Comparison of ENCODE assay signal across 8 cellular contexts in genomic region chr9:114386361-114386885, GRCh38. TPM values are rescaled to one million over a fixed set of nuclear protein-coding genes. Genes with fewer than 3 reads are reported as not detected.
DNase-seq lines count a peak whose midpoint lies in the region; ATAC-seq and TF ChIP-seq lines count a peak whose summit lies in the region.

No MANE protein-coding gene starts in this region.

- H3K36me3 ChIP-seq in HUES6 (ENCODE audit: control insufficient read depth, insufficient read depth, low read length) (no peaks in the 10 kb centered on the region), kidney epithelial cell (ENCODE audit: control insufficient read depth, insufficient read depth, low read length) (no peaks in the 10 kb centered on the region), stomach (peaks cover 0 to 7% (median 2%) of the 10 kb centered on the region in 4 donors)

- no peak for TF ChIP-seq EP300 in stomach (IDR thresholded peaks at IDR 0.05)

- H3K9me3 Mint-ChIP-seq in activated naive CD8-positive, alpha-beta T cell treated with anti-CD3 and anti-CD28 coated beads for 36 hours: no peaks in the 10 kb centered on the region

- intact Hi-C loops in stomach (cut with DNase I; ENCODE audit: low total_unique reads): no loop called here

- H3K27ac ChIP-seq in HUES6 (ENCODE audit: low read depth, low read length): no peak overlapping the region
- peak overlapping the region; percentile 49 to 93 (median 88) for H3K27ac ChIP-seq in stomach

- H3K4me1 ChIP-seq in HUES6 (ENCODE audit: control insufficient read depth, insufficient read depth, low read length): peaks cover 69% of the 10 kb centered on the region
- peaks cover 64 to 97% (median 90%) of the 10 kb centered on the region in 4 donors for H3K4me1 ChIP-seq in stomach

- ATAC-seq in GM21529 (IDR thresholded peaks at IDR 0.05; ENCODE audit: unreplicated experiment): no peak

- H3K27ac Mint-ChIP-seq in activated naive CD8-positive, alpha-beta T cell treated with anti-CD3 and anti-CD28 coated beads for 36 hours: peak overlapping the region; percentile 99

- H3K9ac ChIP-seq in HUES6 (ENCODE audit: low read length): no peak overlapping the region

- TF ChIP-seq CTCF in kidney epithelial cell (IDR thresholded peaks at IDR 0.05; ENCODE audit: insufficient read depth, low read length, poor library complexity, severe bottlenecking) (no peak), stomach (IDR thresholded peaks at IDR 0.05) (no peak)

- peaks cover 3% of the 10 kb centered on the region for H3K27me3 Mint-ChIP-seq in activated naive CD8-positive, alpha-beta T cell treated with anti-CD3 and anti-CD28 coated beads for 36 hours

- H3K9me3 ChIP-seq in HUES6 (ENCODE audit: control insufficient read depth, insufficient read depth, low read depth, low read length) (no peaks in the 10 kb centered on the region), stomach (no peaks in the 10 kb centered on the region)

- peaks cover 55% of the 10 kb centered on the region for H3K4me1 Mint-ChIP-seq in activated naive CD8-positive, alpha-beta T cell treated with anti-CD3 and anti-CD28 coated beads for 36 hours

- H3K4me3 ChIP-seq in HUES6 (ENCODE audit: low read depth, low read length) (peak overlapping the region; percentile 41; the same call in 1 of the 2 replicates), kidney epithelial cell (ENCODE audit: low read depth, low read length) (peak overlapping the region; percentile 58), stomach (peak overlapping the region; percentile 52 to 63 (median 54))

- no peak for TF ChIP-seq POLR2A in stomach (IDR thresholded peaks at IDR 0.05)

- DNase-seq in activated naive CD8-positive, alpha-beta T cell treated with anti-CD3 and anti-CD28 coated beads for 36 hours: no peak
- no peak for DNase-seq in kidney epithelial cell (ENCODE audit: low read depth)
- DNase-seq in stomach: no peak
- DNase-seq in activated effector memory CD4-positive, alpha-beta T cell treated with Interleukin-2 at 50 U/mL for 16 hours: no peak
- DNase-seq in activated CD4-positive, CD25-positive, alpha-beta regulatory T cell (lab: John Stamatoyannopoulos, UW): no peak
- no peak for DNase-seq in NCI-H2227 (lab: John Stamatoyannopoulos, UW; ENCODE audit: unreplicated experiment)

- peak overlapping the region; percentile 98 for H3K4me3 Mint-ChIP-seq in activated naive CD8-positive, alpha-beta T cell treated with anti-CD3 and anti-CD28 coated beads for 36 hours

- H3K36me3 Mint-ChIP-seq in activated naive CD8-positive, alpha-beta T cell treated with anti-CD3 and anti-CD28 coated beads for 36 hours: peaks cover 87% of the 10 kb centered on the region

- H3K27me3 ChIP-seq in HUES6 (ENCODE audit: control insufficient read depth, insufficient read depth, low read length) (no peaks in the 10 kb centered on the region), kidney epithelial cell (ENCODE audit: control insufficient read depth, insufficient read depth, low read length) (no peaks in the 10 kb centered on the region), stomach (no peaks in the 10 kb centered on the region)

- 39 to 48% (median 41%) methylated on average over 10 of the region's 10 CpGs for WGBS in stomach, 5 donors

RNA-seq across cellular contexts. Expression of gene AKNA, which starts 1.4 kb away (rescaled TPM):
- 100 to 1,000 TPM; 129 to 130 TPM for total RNA-seq in activated naive CD8-positive, alpha-beta T cell treated with anti-CD3 and anti-CD28 coated beads for 36 hours
- total RNA-seq in kidney epithelial cell (34.6 and 40.5 TPM in 2 replicates), stomach (10 to 100 TPM; 13.4 to 85.8 (median 31.0) TPM)
- 10 to 100 TPM; 12.2 to 13.6 (median 12.3) TPM for polyA plus RNA-seq in stomach

RNA-seq across cellular contexts. Expression of gene ORM2, which starts 56.8 kb away (rescaled TPM):
- total RNA-seq in activated naive CD8-positive, alpha-beta T cell treated with anti-CD3 and anti-CD28 coated beads for 36 hours: not detected
- total RNA-seq in kidney epithelial cell: not detected in 2 replicates
- total RNA-seq in stomach: 1 to 10 TPM in 2 of 5 donors, not detected in 3; 1.2 to 2.0 TPM
- polyA plus RNA-seq in stomach: 10 to 100 TPM in 1 of 3 donors, 1 to 10 TPM in 1, not detected in 1; 4.9 to 17.1 TPM
